In the genomic region with DNA sequence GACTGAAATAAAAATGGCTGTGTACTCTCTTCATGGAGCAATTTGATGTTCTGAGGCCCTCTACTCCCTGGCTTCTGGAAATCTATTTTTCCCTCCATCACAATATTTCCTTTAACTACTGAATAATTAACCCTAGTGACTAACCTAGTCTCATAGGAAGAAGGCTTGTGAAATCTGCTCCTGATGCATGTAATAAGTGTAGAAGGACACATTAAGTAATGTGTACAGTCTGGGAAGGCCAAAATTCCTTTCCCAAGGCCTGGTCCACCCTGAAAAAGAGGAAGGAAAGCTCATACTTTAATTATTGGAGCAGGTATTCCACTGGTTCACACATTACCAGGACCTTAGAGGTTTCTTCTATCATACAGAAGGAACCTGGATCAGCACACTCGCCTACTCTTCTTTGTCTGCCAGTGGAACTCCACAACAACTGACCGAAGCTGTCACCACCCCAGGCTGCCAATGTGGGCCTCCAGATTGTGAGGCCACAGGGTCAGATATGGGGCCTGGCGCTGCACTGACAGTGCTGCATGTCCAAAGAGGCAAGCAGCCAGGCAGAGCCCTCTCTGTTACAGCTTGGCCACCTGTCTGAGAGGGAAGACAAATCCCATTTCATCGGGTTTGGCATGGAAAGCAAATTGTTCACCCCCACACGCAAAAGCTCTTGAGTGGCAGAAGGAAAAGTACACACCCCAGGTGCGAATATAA, we compare ENCODE assay signal across 9 cellular contexts. TPM values are rescaled to one million over a fixed set of nuclear protein-coding genes. Genes with fewer than 3 reads are reported as not detected.
DNase-seq lines count a peak whose midpoint lies in the region; ATAC-seq, FAIRE-seq and TF ChIP-seq lines count a peak whose summit lies in the region.
"Had no signal": no experiment of that assay in that cellular context is flagged by ENCODE, and none has a peak within 500 bp of the region (broad histone marks: within the 10 kb centered on the region; RNA-seq: fewer than 3 reads in every experiment).

No MANE protein-coding gene starts in this region.

- no peak overlapping the region for H3K9ac ChIP-seq in endothelial cell of umbilical vein (replicated peaks; ENCODE audit: extremely low read depth, insufficient read depth, low read length)

- H3K27ac ChIP-seq in SJCRH30 (peak overlapping the region; percentile 15; the same call in 1 of the 2 replicates), endothelial cell of umbilical vein (ENCODE audit: insufficient read depth, low read depth, low read length) (peak overlapping the region; percentile 53), muscle layer of duodenum (ENCODE audit: low read length) (peak overlapping the region; percentile 69)

- POLR2A ChIA-PET in endothelial cell of umbilical vein (lab: Charles Lee), result interaction anchor here (0.7 kb wide), 1 partner anchor 11 kb away, joined by 3 read pairs; no protein-coding TSS in a partner anchor

- H3K36me3 ChIP-seq in SJCRH30 (peaks cover 19% of the 10 kb centered on the region; the same call in 1 of the 2 replicates), endothelial cell of umbilical vein (ENCODE audit: control insufficient read depth in 2 of 2, extremely low read depth in 1 of 2, insufficient read depth in 2 of 2, low read length in 2 of 2) (no peaks in the 10 kb centered on the region), muscle layer of duodenum (ENCODE audit: control insufficient read depth in 1 of 2, insufficient read depth in 2 of 2, low read length in 2 of 2) (no peaks in the 10 kb centered on the region)

- TF ChIP-seq CTCF in endothelial cell of umbilical vein (IDR thresholded peaks at IDR 0.05; ENCODE audit: extremely low read depth in 1 of 2, insufficient read depth in 1 of 2, low read depth in 1 of 2, low read length in 2 of 2), result no peak

- no peak for TF ChIP-seq POLR2A in endothelial cell of umbilical vein (IDR thresholded peaks at IDR 0.05; ENCODE audit: low read depth, low read length)

- no peak for ATAC-seq in HG02571 (IDR thresholded peaks at IDR 0.05; ENCODE audit: unreplicated experiment)

- H4K20me1 ChIP-seq in endothelial cell of umbilical vein (replicated peaks; ENCODE audit: control insufficient read depth, extremely low read depth, insufficient read depth, low read length), result no peaks in the 10 kb centered on the region

- CTCF ChIA-PET in endothelial cell of umbilical vein (lab: Charles Lee), result interaction anchor here (1.6 to 3.9 kb wide), 5 partner anchors 10 to 78 kb away, joined by 3 to 28 read pairs (median 5); no protein-coding TSS in a partner anchor

- no peaks in the 10 kb centered on the region for H3K79me2 ChIP-seq in endothelial cell of umbilical vein (ENCODE audit: control insufficient read depth, insufficient read depth, low read length)

- FAIRE-seq in endothelial cell of umbilical vein (lab: Jason Lieb, UNC), result no peak

- H3K27me3 ChIP-seq in SJCRH30, result no peaks in the 10 kb centered on the region
- H3K27me3 ChIP-seq in endothelial cell of umbilical vein (ENCODE audit: control insufficient read depth in 2 of 2, insufficient read depth in 2 of 2, low read length in 2 of 2), result no peaks in the 10 kb centered on the region
- no peaks in the 10 kb centered on the region for H3K27me3 ChIP-seq in muscle layer of duodenum (ENCODE audit: low read depth, low read length)

- peaks cover 40% of the 10 kb centered on the region for H3K4me1 ChIP-seq in SJCRH30
- peaks cover 35% of the 10 kb centered on the region for H3K4me1 ChIP-seq in endothelial cell of umbilical vein (ENCODE audit: control insufficient read depth, extremely low read depth, insufficient read depth, low read length)
- peaks cover 0 to 13% of the 10 kb centered on the region in 2 donors for H3K4me1 ChIP-seq in muscle layer of duodenum (ENCODE audit: control insufficient read depth in 1 of 2, insufficient read depth in 2 of 2, low read length in 2 of 2)

- H2AFZ ChIP-seq in endothelial cell of umbilical vein (ENCODE audit: low read depth, low read length), result no peak overlapping the region

- TSS peak; percentile 33 for BruUV-seq in endothelial cell of umbilical vein (replicated peaks; lab: Mats Ljungman, UMichigan)

- dilution Hi-C loops in endothelial cell of umbilical vein (cut with MboI; ENCODE audit: extremely low pct_ligation_motif_present, low sequenced_read_pairs), result no loop called here

- no peaks in the 10 kb centered on the region for H3K9me1 ChIP-seq in endothelial cell of umbilical vein (replicated peaks; ENCODE audit: control insufficient read depth, extremely low read depth, insufficient read depth, low read length)

- DNase-seq in D341Med (ENCODE audit: low spot score) (peak; percentile 59), SJCRH30 (peak in 1 of 2 experiments; percentile 44), endothelial cell of umbilical vein (ENCODE audit: low read depth, low spot score) (peak; percentile 21), DMS 273 (lab: John Stamatoyannopoulos, UW; ENCODE audit: unreplicated experiment) (no peak), NCI-H748 (lab: John Stamatoyannopoulos, UW; ENCODE audit: unreplicated experiment) (no peak), NCI-H526 treated with DMSO at 0.1 percent for 48 hours (lab: John Stamatoyannopoulos, UW) (no peak)
- DNase-seq: activated CD8-positive, alpha-beta memory T cell treated with anti-CD3 and anti-CD28 coated beads, Interleukin-2, amount 50 U/mL, for 4 hours had no signal

- intact Hi-C loops in endothelial cell of umbilical vein (cut with micrococcal nuclease), result loop anchor here (1.0 kb wide), 3 partner anchors 11 to 39 kb away; no protein-coding TSS in a partner anchor

- H3K9me3 ChIP-seq in SJCRH30 (replicated peaks) (no peaks in the 10 kb centered on the region), endothelial cell of umbilical vein (replicated peaks; ENCODE audit: control insufficient read depth, insufficient read depth, low read length) (no peaks in the 10 kb centered on the region), muscle layer of duodenum (ENCODE audit: control insufficient read depth in 1 of 2, low read length in 2 of 2) (no peaks in the 10 kb centered on the region)

- H3K4me3 ChIP-seq in SJCRH30 (no peak overlapping the region), endothelial cell of umbilical vein (replicated peaks in 1 of 3; ENCODE audit: insufficient read depth in 1 of 3, low read depth in 1 of 3, low read length in 3 of 3) (no peak overlapping the region), muscle layer of duodenum (ENCODE audit: low read depth in 1 of 2, low read length in 2 of 2) (no peak overlapping the region)

- H3K4me2 ChIP-seq in endothelial cell of umbilical vein (ENCODE audit: insufficient read depth, low read length), result peak overlapping the region; percentile 50

TF ChIP-seq in endothelial cell of umbilical vein, 7 proteins besides CTCF, POLR2A, EP300 and RAD21:
- no peak for TF ChIP-seq FOS (IDR thresholded peaks at IDR 0.05; ENCODE audit: borderline replicate concordance, insufficient read depth, low read length)
- TF ChIP-seq MYC (IDR thresholded peaks at IDR 0.05; ENCODE audit: low read depth, low read length), result no peak
- no peak for TF ChIP-seq EZH2 (IDR thresholded peaks at IDR 0.05; ENCODE audit: borderline replicate concordance, low read depth, low read length, severe bottlenecking)
- TF ChIP-seq, protein P1, sequence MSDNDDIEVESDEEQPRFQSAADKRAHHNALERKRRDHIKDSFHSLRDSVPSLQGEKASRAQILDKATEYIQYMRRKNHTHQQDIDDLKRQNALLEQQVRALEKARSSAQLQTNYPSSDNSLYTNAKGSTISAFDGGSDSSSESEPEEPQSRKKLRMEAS (IDR thresholded peaks at IDR 0.05; ENCODE audit: insufficient read depth, insufficient read length), result no peak
- TF ChIP-seq GATA2 (IDR thresholded peaks at IDR 0.05; ENCODE audit: insufficient read depth, insufficient read length, low read depth, low read length), result no peak
- TF ChIP-seq JUN (IDR thresholded peaks at IDR 0.05; ENCODE audit: borderline replicate concordance, insufficient read depth, insufficient read length, low read depth), result no peak
- no peak for TF ChIP-seq POLR2AphosphoS5 (IDR thresholded peaks at IDR 0.05; ENCODE audit: insufficient read depth, low read depth, low read length)

RNA-seq across cellular contexts. Expression of a gene that starts 54.4 kb away (rescaled TPM):
- 50.2 and 66.6 TPM in 2 replicates for total RNA-seq in SJCRH30 (2014; rRNA removed; shearing (Covaris generic))
- 26.9 and 27.6 TPM in 2 replicates for total RNA-seq in endothelial cell of umbilical vein
- polyA plus RNA-seq in endothelial cell of umbilical vein, result 6.6 and 9.1 TPM in 2 replicates
- polyA plus RNA-seq in endothelial cell of umbilical vein (2011; cell fraction: cytosol; rRNA removed), result 6.9 and 13.2 TPM in 2 replicates
- 19.6 and 28.8 TPM in 2 replicates for polyA plus RNA-seq in endothelial cell of umbilical vein (2011; cell fraction: nucleus; rRNA removed)
- 13.6 and 18.9 TPM in 2 replicates for polyA plus RNA-seq in endothelial cell of umbilical vein (2012)
- polyA minus RNA-seq in endothelial cell of umbilical vein, result 8.3 and 9.1 TPM in 2 replicates
- polyA minus RNA-seq in endothelial cell of umbilical vein (2011; cell fraction: cytosol; rRNA and poly(A)+ RNA removed), result 7.4 TPM
- 31.7 and 42.9 TPM in 2 replicates for polyA minus RNA-seq in endothelial cell of umbilical vein (2011; cell fraction: nucleus; rRNA and poly(A)+ RNA removed)

Comparison
In these comparisons a context has a peak if more than half of its experiments do, and no peak if none do; other contexts are left out.
1. DNase-seq: peak in D341Med (single experiment) and endothelial cell of umbilical vein (single experiment); none in DMS 273 (single experiment), NCI-H748 (single experiment) and NCI-H526 treated with DMSO at 0.1 percent for 48 hours (single experiment).
2. H3K27ac ChIP-seq: peak in every context shown above with its lines; median percentile 69 in muscle layer of duodenum; 53 in endothelial cell of umbilical vein; 15 in SJCRH30.